In the genomic region with DNA sequence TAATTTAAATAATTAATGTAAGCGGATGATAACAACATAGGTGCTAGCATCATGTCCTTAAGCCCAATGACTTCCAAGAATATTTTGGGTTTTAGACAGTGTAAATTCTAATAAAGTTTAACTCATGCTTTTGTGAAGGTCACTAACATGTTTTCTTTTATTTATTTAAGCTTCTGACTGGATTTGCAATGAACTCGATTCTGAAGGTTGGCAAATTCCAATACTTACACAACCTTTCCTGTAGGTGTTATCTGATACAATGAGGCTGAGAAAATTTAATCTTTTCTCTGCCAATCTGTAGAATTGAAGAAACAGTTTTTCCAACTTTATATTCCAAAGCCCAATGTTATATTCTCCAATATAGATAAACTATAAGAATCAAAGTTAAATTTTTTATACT, we compare ENCODE assay signal across 6 cellular contexts.
"Had no signal": no experiment of that assay in that cellular context is flagged by ENCODE, and none has a peak within 500 bp of the region (broad histone marks: within the 10 kb centered on the region; RNA-seq: fewer than 3 reads in every experiment).

No MANE protein-coding gene starts in this region.

- ATAC-seq: K562 had no signal

- H3K36me3 Mint-ChIP-seq: IgD-negative memory B cell had no signal

- H3K27ac Mint-ChIP-seq: IgD-negative memory B cell had no signal

- H3K9me3 Mint-ChIP-seq: IgD-negative memory B cell had no signal

- H3K4me3 ChIP-seq: K562 had no signal

- H3K27me3 Mint-ChIP-seq: IgD-negative memory B cell had no signal

- DNase-seq: IMR-90, KBM-7 had no signal

- H3K4me3 Mint-ChIP-seq: IgD-negative memory B cell had no signal

- FAIRE-seq: HTR-8/SVneo, K562 had no signal

- H3K27ac ChIP-seq: HL-60 had no signal

- H3K4me1 Mint-ChIP-seq: IgD-negative memory B cell had no signal
